In the genomic region with DNA sequence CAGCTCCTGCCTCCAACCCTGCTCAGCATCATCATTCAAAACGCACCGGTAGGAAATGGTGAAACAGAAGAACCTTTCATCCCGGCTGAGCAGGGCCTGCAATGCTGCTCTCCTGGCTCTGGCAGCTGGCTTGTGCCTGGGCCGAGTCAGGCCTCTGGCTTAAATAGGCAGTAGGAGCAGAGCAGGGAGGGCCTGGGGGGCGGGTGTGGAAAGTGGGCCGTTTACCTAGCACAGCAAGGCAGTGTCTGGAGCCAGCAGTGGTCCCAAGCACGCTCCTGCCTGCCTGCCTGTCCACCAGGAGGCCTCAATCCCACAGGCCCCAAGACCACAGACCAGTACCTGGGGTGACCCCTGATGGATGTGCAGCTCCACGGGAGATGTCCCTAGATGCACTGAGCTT, we compare ENCODE assay signal across 22 cellular contexts. TPM values are rescaled to one million over a fixed set of nuclear protein-coding genes. Genes with fewer than 3 reads are reported as not detected.
"Had no signal": no experiment of that assay in that cellular context is flagged by ENCODE, and none has a peak within 500 bp of the region (broad histone marks: within the 10 kb centered on the region; RNA-seq: fewer than 3 reads in every experiment).

No MANE protein-coding gene starts in this region.

- H3K4me3 Mint-ChIP-seq: activated T-cell treated with anti-CD3 and anti-CD28 coated beads, Interleukin-2, amount 50 U/mL, for 4 hours; mesothelial cell of epicardium; natural killer cell treated with Interleukin-12 subunit alpha and Interleukin-12 subunit beta and Interleukin-15 and Interleukin-18, amount 100 ng/mL, for 72 hours; stimulated activated naive CD8-positive, alpha-beta T cell treated with anti-CD3 and anti-CD28 coated beads, Interleukin-15, Interleukin-2, amounts not matched to agents 100 ng/mL and 50 ng/mL, for 24 hours had no signal

- H3K36me3 Mint-ChIP-seq: activated naive CD4-positive, alpha-beta T cell treated with anti-CD3 and anti-CD28 coated beads, Interleukin-2, amount 50 U/mL, for 72 hours; mesothelial cell of epicardium; natural killer cell treated with Interleukin-12 subunit alpha and Interleukin-12 subunit beta and Interleukin-15 and Interleukin-18, amount 100 ng/mL, for 72 hours had no signal

- H3K9me3 ChIP-seq: adrenal gland had no signal

- DNase-seq: activated CD4-positive, alpha-beta T cell treated with anti-CD3 and anti-CD28 coated beads, Interleukin-2, amount 50 U/mL, for 1 hour; activated CD4-positive, CD25-positive, alpha-beta regulatory T cell treated with anti-CD3 and anti-CD28 coated beads, Interleukin-2, amount 50 U/mL, for 72 hours; activated CD8-positive, alpha-beta memory T cell treated with anti-CD3 and anti-CD28 coated beads, Interleukin-2, amount 50 U/mL, for 4 hours; activated gamma-delta T cell; activated T-cell treated with anti-CD3 and anti-CD28 coated beads, Interleukin-2, amount 50 U/mL, for 4 hours; adrenal gland; dermis blood vessel endothelial cell; effector memory CD4-positive, alpha-beta T cell; occipital lobe; stimulated activated CD4-positive, alpha-beta T cell treated with anti-CD3 and anti-CD28 coated beads, Interleukin-12 subunit alpha, Interleukin-12 subunit beta, amount 100 ng/mL, for 4 hours; stimulated activated CD4-positive, alpha-beta T cell treated with anti-CD3 and anti-CD28 coated beads, Interleukin-1b, Interleukin-23, amount 100 ng/mL, for 48 hours; trophoblast cell had no signal

- H3K79me2 ChIP-seq: hepatocyte had no signal

- ATAC-seq: activated naive CD4-positive, alpha-beta T cell treated with anti-CD3 and anti-CD28 coated beads, Interleukin-2, amount 50 U/mL, for 72 hours; activated T-cell treated with anti-CD3 and anti-CD28 coated beads, Interleukin-2, amount 50 U/mL, for 4 hours; natural killer cell treated with Interleukin-12 subunit alpha and Interleukin-12 subunit beta and Interleukin-15 and Interleukin-18, amount 100 ng/mL, for 72 hours had no signal

- FAIRE-seq: astrocyte had no signal

- H3K4me2 ChIP-seq: hepatocyte had no signal

- H3K9me3 Mint-ChIP-seq: activated naive CD4-positive, alpha-beta T cell treated with anti-CD3 and anti-CD28 coated beads, Interleukin-2, amount 50 U/mL, for 72 hours; activated T-cell treated with anti-CD3 and anti-CD28 coated beads, Interleukin-2, amount 50 U/mL, for 4 hours; mesothelial cell of epicardium; natural killer cell treated with Interleukin-12 subunit alpha and Interleukin-12 subunit beta and Interleukin-15 and Interleukin-18, amount 100 ng/mL, for 72 hours; stimulated activated naive CD8-positive, alpha-beta T cell treated with anti-CD3 and anti-CD28 coated beads, Interleukin-15, Interleukin-2, amounts not matched to agents 100 ng/mL and 50 ng/mL, for 24 hours had no signal

- H3K27ac Mint-ChIP-seq: activated naive CD4-positive, alpha-beta T cell treated with anti-CD3 and anti-CD28 coated beads, Interleukin-2, amount 50 U/mL, for 72 hours; mesothelial cell of epicardium; natural killer cell treated with Interleukin-12 subunit alpha and Interleukin-12 subunit beta and Interleukin-15 and Interleukin-18, amount 100 ng/mL, for 72 hours; progenitor cell of endocrine pancreas; stimulated activated naive CD8-positive, alpha-beta T cell treated with anti-CD3 and anti-CD28 coated beads, Interleukin-15, Interleukin-2, amounts not matched to agents 100 ng/mL and 50 ng/mL, for 24 hours had no signal

- H3K4me3 ChIP-seq: adrenal gland, hepatocyte, lung had no signal

- H2AFZ ChIP-seq: hepatocyte had no signal

- H3K36me3 ChIP-seq: adrenal gland had no signal

- H3K4me1 ChIP-seq: adrenal gland had no signal

- H3K27me3 Mint-ChIP-seq: progenitor cell of endocrine pancreas; stimulated activated naive CD8-positive, alpha-beta T cell treated with anti-CD3 and anti-CD28 coated beads, Interleukin-15, Interleukin-2, amounts not matched to agents 100 ng/mL and 50 ng/mL, for 24 hours had no signal

- H3K27ac ChIP-seq: adrenal gland, hepatocyte had no signal

- H3K27me3 ChIP-seq: adrenal gland, hepatocyte had no signal

RNA-seq across cellular contexts. Expression of a gene that starts 59.3 kb away (rescaled TPM):
- total RNA-seq: bronchial epithelial cell, glomerular endothelial cell had no signal
